In genomic region chr15:86087808-86088207, GRCh38 we compare ENCODE assay signal across 1 cellular context.
TF ChIP-seq lines count a peak whose summit lies in the region.

No MANE protein-coding gene starts in this region.

TF ChIP-seq in H1, 55 proteins besides CTCF, POLR2A, EP300 and RAD21 (continued from another document):
- TF ChIP-seq EGR1 (IDR thresholded peaks at IDR 0.05; ENCODE audit: borderline replicate concordance, low read depth, low read length) (no peak), E2F6 (IDR thresholded peaks at IDR 0.05) (no peak), KDM5A (IDR thresholded peaks at IDR 0.05; ENCODE audit: low read length) (no peak), POLR2AphosphoS5 (IDR thresholded peaks at IDR 0.05; ENCODE audit: low read depth, low read length) (no peak), PHF8 (conservative IDR thresholded peaks at IDR 0.05; ENCODE audit: low read depth, low read length) (no peak), SP2 (IDR thresholded peaks at IDR 0.05; ENCODE audit: low read length) (no peak), GTF2F1 (IDR thresholded peaks at IDR 0.05; ENCODE audit: borderline replicate concordance, low read depth, low read length) (no peak), ZNF274 (IDR thresholded peaks at IDR 0.05; ENCODE audit: borderline replicate concordance, extremely low read depth, low read length) (no peak), MAX (IDR thresholded peaks at IDR 0.05) (no peak), TEAD4 (IDR thresholded peaks at IDR 0.05; ENCODE audit: low read depth, low read length) (no peak), POU5F1 (IDR thresholded peaks at IDR 0.05; ENCODE audit: low read depth, low read length) (no peak), ATF3 (IDR thresholded peaks at IDR 0.05; ENCODE audit: insufficient read depth, low read depth, low read length) (no peak)
